ENCODE assay signal across 9 cellular contexts in the genomic region with DNA sequence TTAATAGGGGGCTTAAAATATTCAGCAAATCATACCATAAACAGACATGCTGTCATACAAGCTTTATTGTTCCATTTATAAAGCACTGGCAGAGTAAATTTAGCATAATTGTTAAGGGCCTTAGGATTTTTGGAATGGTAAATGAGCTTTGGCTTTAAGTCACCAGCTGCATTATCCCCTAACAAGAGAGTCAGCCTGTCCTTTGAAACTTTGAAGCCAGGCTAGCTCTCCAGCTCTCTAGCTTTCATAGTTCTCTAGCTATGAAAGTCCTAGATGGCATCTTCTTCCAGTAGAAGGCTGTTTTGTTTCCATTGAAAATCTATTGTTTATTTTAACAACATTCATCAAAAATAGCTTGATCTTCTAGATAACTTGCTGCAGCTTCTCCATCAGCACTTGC.
DNase-seq lines count a peak whose midpoint lies in the region; ATAC-seq and TF ChIP-seq lines count a peak whose summit lies in the region.
"Had no signal": no experiment of that assay in that cellular context is flagged by ENCODE, and none has a peak within 500 bp of the region (broad histone marks: within the 10 kb centered on the region; RNA-seq: fewer than 3 reads in every experiment).

No MANE protein-coding gene starts in this region.

- H3K4me3 ChIP-seq in left ventricle myocardium inferior (peak overlapping the region; percentile 53), right lobe of liver (peak overlapping the region; percentile 1 to 43 (median 36)), vagina (peak overlapping the region; percentile 17 to 25)

- H3K27ac Mint-ChIP-seq in activated T-helper 17 cell treated with anti-CD3 and anti-CD28 coated beads, Interleukin-2, amount 50 U/mL, for 72 hours, result peak overlapping the region; percentile 66

- H3K36me3 ChIP-seq in left ventricle myocardium inferior, result no peaks in the 10 kb centered on the region
- H3K36me3 ChIP-seq in right lobe of liver, result no peaks in the 10 kb centered on the region
- H3K36me3 ChIP-seq in vagina, result no peaks in the 10 kb centered on the region

- no peak for TF ChIP-seq POLR2A in right lobe of liver (IDR thresholded peaks at IDR 0.05)
- TF ChIP-seq POLR2A in vagina (IDR thresholded peaks at IDR 0.05), result no peak

- H3K4me1 Mint-ChIP-seq in activated T-helper 17 cell treated with anti-CD3 and anti-CD28 coated beads, Interleukin-2, amount 50 U/mL, for 72 hours, result peaks cover 7% of the 10 kb centered on the region

- H3K4me1 ChIP-seq in left ventricle myocardium inferior (peaks cover 7% of the 10 kb centered on the region), right lobe of liver (peaks cover 0 to 6% (median 0%) of the 10 kb centered on the region in 4 donors), vagina (no peaks in the 10 kb centered on the region)

- H3K9me3 ChIP-seq in left ventricle myocardium inferior (replicated peaks) (no peaks in the 10 kb centered on the region), right lobe of liver (no peaks in the 10 kb centered on the region), vagina (no peaks in the 10 kb centered on the region)

- H3K36me3 Mint-ChIP-seq in activated T-helper 17 cell treated with anti-CD3 and anti-CD28 coated beads, Interleukin-2, amount 50 U/mL, for 72 hours (ENCODE audit: low read depth), result no peaks in the 10 kb centered on the region

- no peak for ATAC-seq in left cardiac atrium
- no peak for ATAC-seq in activated T-helper 17 cell treated with anti-CD3 and anti-CD28 coated beads, Interleukin-2, amount 50 U/mL, for 72 hours (replicated peaks)
- ATAC-seq in right lobe of liver, result peak; percentile 42 to 52 (median 46)
- no peak for ATAC-seq in GM19023 (IDR thresholded peaks at IDR 0.05; ENCODE audit: unreplicated experiment)
- no peak for ATAC-seq in HG02571 (IDR thresholded peaks at IDR 0.05; ENCODE audit: unreplicated experiment)

- H3K27me3 Mint-ChIP-seq in activated T-helper 17 cell treated with anti-CD3 and anti-CD28 coated beads, Interleukin-2, amount 50 U/mL, for 72 hours, result no peaks in the 10 kb centered on the region

- peaks cover 4% of the 10 kb centered on the region for H3K9me3 Mint-ChIP-seq in activated T-helper 17 cell treated with anti-CD3 and anti-CD28 coated beads, Interleukin-2, amount 50 U/mL, for 72 hours

- no peak for TF ChIP-seq CTCF in left ventricle myocardium inferior (IDR thresholded peaks at IDR 0.05; ENCODE audit: borderline replicate concordance)
- TF ChIP-seq CTCF in right lobe of liver (IDR thresholded peaks at IDR 0.05), result no peak
- TF ChIP-seq CTCF in vagina (IDR thresholded peaks at IDR 0.05), result no peak

- H3K27me3 ChIP-seq in left ventricle myocardium inferior (ENCODE audit: low read depth) (no peaks in the 10 kb centered on the region), right lobe of liver (no peaks in the 10 kb centered on the region), vagina (no peaks in the 10 kb centered on the region)

- intact Hi-C loops in left ventricle myocardium inferior (cut with micrococcal nuclease) (no loop called here), left cardiac atrium (cut with DNase I) (no loop called here), right lobe of liver (cut with DNase I) (no loop called here), vagina (cut with DNase I) (no loop called here)

- peak overlapping the region; percentile 81 for H3K4me3 Mint-ChIP-seq in activated T-helper 17 cell treated with anti-CD3 and anti-CD28 coated beads, Interleukin-2, amount 50 U/mL, for 72 hours

- no peak for DNase-seq in left ventricle myocardium inferior
- DNase-seq in left cardiac atrium, result no peak
- DNase-seq in right lobe of liver, result no peak
- no peak for DNase-seq in vagina (ENCODE audit: extremely low spot score in 2 of 2)
- DNase-seq in substantia nigra (lab: John Stamatoyannopoulos, UW), result no peak
- DNase-seq: NCI-H1694 had no signal

- H3K27ac ChIP-seq in left ventricle myocardium inferior (replicated peaks), result peak overlapping the region; percentile 48
- peak overlapping the region in 1 of 3 donors; percentile 42 for H3K27ac ChIP-seq in right lobe of liver
- H3K27ac ChIP-seq in vagina, result no peak overlapping the region
- no peak overlapping the region for H3K27ac ChIP-seq in substantia nigra (ENCODE audit: low read depth, low read length, poor library complexity, severe bottlenecking)

Comparison
In these comparisons a context has a peak if more than half of its experiments do, and no peak if none do; other contexts are left out.
1. ATAC-seq: peak in right lobe of liver (4 of 4); none in left cardiac atrium (0 of 2), activated T-helper 17 cell treated with anti-CD3 and anti-CD28 coated beads, Interleukin-2, amount 50 U/mL, for 72 hours (single experiment), GM19023 (single experiment) and HG02571 (single experiment).
2. Peak in every context shown above with its lines, with median percentiles within 50 percentile points of each other: H3K4me3 ChIP-seq.